In genomic region chr17:42342242-42343008, GRCh38 we compare ENCODE assay signal across 9 cellular contexts. TPM values are rescaled to one million over a fixed set of nuclear protein-coding genes. Genes with fewer than 3 reads are reported as not detected.
A peak's percentile ranks its signal among the peaks of the same experiment; 100 is the strongest.
DNase-seq lines count a peak whose midpoint lies in the region; ATAC-seq and TF ChIP-seq lines count a peak whose summit lies in the region.
"Had no signal": no experiment of that assay in that cellular context is flagged by ENCODE, and none has a peak within 500 bp of the region (broad histone marks: within the 10 kb centered on the region; RNA-seq: fewer than 3 reads in every experiment).

No MANE protein-coding gene starts in this region.

- DNase-seq in MCF 10A (ENCODE audit: unreplicated experiment) (no peak), breast epithelium (ENCODE audit: low spot score in 2 of 2) (no peak), Peyer's patch (no peak), brain microvascular endothelial cell (peak; percentile 35), HuH-7.5 (ENCODE audit: low spot score) (no peak)
- peak in 1 of 2 donors; percentile 73 for DNase-seq in stimulated activated effector memory CD8-positive, alpha-beta T cell treated with anti-CD3 and anti-CD28 coated beads, Interleukin-12 subunit alpha, Interleukin-12 subunit beta, amount 100 ng/mL, for 72 hours (ENCODE audit: low spot score in 2 of 2)

- CTCF ChIA-PET in MCF 10A (lab: Yijun Ruan, JAX) = interaction anchor here (0.6 kb wide), 1 partner anchor 141 kb away, joined by 4 read pairs; no protein-coding TSS in a partner anchor

- intact Hi-C loops in MCF 10A (cut with micrococcal nuclease) (no loop called here), breast epithelium (cut with DNase I; ENCODE audit: low total_unique reads) (no loop called here)

- POLR2A ChIA-PET in MCF 10A (lab: Yijun Ruan, JAX) = interaction anchor here (0.7 kb wide), 1 partner anchor 60 kb away, joined by 4 read pairs; no protein-coding TSS in a partner anchor

- H3K4me3 ChIP-seq in breast epithelium (no peak overlapping the region), Peyer's patch (no peak overlapping the region), brain microvascular endothelial cell (ENCODE audit: low read depth, low read length) (no peak overlapping the region)
- H3K4me3 ChIP-seq: BLaER1 treated with 17β-estradiol and CSF1 and Interleukin-3, amounts not matched to agents 10 nM and 100 nM had no signal

- no peak for TF ChIP-seq POLR2A in breast epithelium (IDR thresholded peaks at IDR 0.05)
- no peak for TF ChIP-seq POLR2A in Peyer's patch (IDR thresholded peaks at IDR 0.05)

- in situ Hi-C loops in brain microvascular endothelial cell (cut with HindIII; ENCODE audit: low pct_ligation_motif_present, low sequenced_read_pairs) = no loop called here

- peaks cover 5% of the 10 kb centered on the region for H3K4me1 Mint-ChIP-seq in MCF 10A (ENCODE audit: insufficient read depth, unreplicated experiment)
- peaks cover 57% of the 10 kb centered on the region for H3K4me1 Mint-ChIP-seq in stimulated activated effector memory CD8-positive, alpha-beta T cell treated with anti-CD3 and anti-CD28 coated beads, Interleukin-12 subunit alpha, Interleukin-12 subunit beta, amount 100 ng/mL, for 72 hours

- H3K27ac Mint-ChIP-seq in MCF 10A (ENCODE audit: low read depth, unreplicated experiment) = no peak overlapping the region
- H3K27ac Mint-ChIP-seq in stimulated activated effector memory CD8-positive, alpha-beta T cell treated with anti-CD3 and anti-CD28 coated beads, Interleukin-12 subunit alpha, Interleukin-12 subunit beta, amount 100 ng/mL, for 72 hours = peak overlapping the region; percentile 93

- H3K27me3 Mint-ChIP-seq in MCF 10A (ENCODE audit: insufficient read depth, unreplicated experiment) = no peaks in the 10 kb centered on the region

- no peaks in the 10 kb centered on the region for H3K9me3 Mint-ChIP-seq in MCF 10A (ENCODE audit: unreplicated experiment)
- no peaks in the 10 kb centered on the region for H3K9me3 Mint-ChIP-seq in stimulated activated effector memory CD8-positive, alpha-beta T cell treated with anti-CD3 and anti-CD28 coated beads, Interleukin-12 subunit alpha, Interleukin-12 subunit beta, amount 100 ng/mL, for 72 hours

- TSS peak; percentile 8 for BruUV-seq in MCF 10A (replicated peaks; lab: Mats Ljungman, UMichigan)

- H3K36me3 Mint-ChIP-seq in MCF 10A (ENCODE audit: insufficient read depth, unreplicated experiment) = peaks cover 94% of the 10 kb centered on the region
- peaks cover 96% of the 10 kb centered on the region for H3K36me3 Mint-ChIP-seq in stimulated activated effector memory CD8-positive, alpha-beta T cell treated with anti-CD3 and anti-CD28 coated beads, Interleukin-12 subunit alpha, Interleukin-12 subunit beta, amount 100 ng/mL, for 72 hours

- no peak for TF ChIP-seq CTCF in MCF 10A (IDR thresholded peaks at IDR 0.05; ENCODE audit: unreplicated experiment)
- TF ChIP-seq CTCF in breast epithelium (IDR thresholded peaks at IDR 0.05) = no peak
- TF ChIP-seq CTCF in Peyer's patch (IDR thresholded peaks at IDR 0.05) = no peak
- TF ChIP-seq CTCF in brain microvascular endothelial cell (IDR thresholded peaks at IDR 0.05; ENCODE audit: low read depth, low read length, missing control alignments) = no peak

- H3K27me3 ChIP-seq in breast epithelium (no peaks in the 10 kb centered on the region), Peyer's patch (no peaks in the 10 kb centered on the region), brain microvascular endothelial cell (replicated peaks) (no peaks in the 10 kb centered on the region)
- H3K27me3 ChIP-seq: BLaER1 treated with 17β-estradiol and CSF1 and Interleukin-3, amounts not matched to agents 10 nM and 100 nM had no signal

- no peak overlapping the region for H3K27ac ChIP-seq in breast epithelium
- H3K27ac ChIP-seq in Peyer's patch = peak overlapping the region; percentile 2 to 55 (median 19)
- H3K27ac ChIP-seq in brain microvascular endothelial cell = no peak overlapping the region
- H3K27ac ChIP-seq: BLaER1 treated with 17β-estradiol and CSF1 and Interleukin-3, amounts not matched to agents 10 nM and 100 nM had no signal

- H3K36me3 ChIP-seq in breast epithelium (no peaks in the 10 kb centered on the region), Peyer's patch (peaks cover 0 to 81% (median 0%) of the 10 kb centered on the region in 3 donors), brain microvascular endothelial cell (replicated peaks) (peaks cover 43% of the 10 kb centered on the region)

- H3K9me3 ChIP-seq in breast epithelium (no peaks in the 10 kb centered on the region), Peyer's patch (no peaks in the 10 kb centered on the region)
- H3K9me3 ChIP-seq: BLaER1 treated with 17β-estradiol and CSF1 and Interleukin-3, amounts not matched to agents 10 nM and 100 nM had no signal

- H3K4me1 ChIP-seq in breast epithelium (no peaks in the 10 kb centered on the region), Peyer's patch (peaks cover 0 to 4% (median 0%) of the 10 kb centered on the region in 4 donors)

- peak; percentile 90 for ATAC-seq in stimulated activated effector memory CD8-positive, alpha-beta T cell treated with anti-CD3 and anti-CD28 coated beads, Interleukin-12 subunit alpha, Interleukin-12 subunit beta, amount 100 ng/mL, for 72 hours
- no peak for ATAC-seq in HG03039 (IDR thresholded peaks at IDR 0.05; ENCODE audit: unreplicated experiment)
- ATAC-seq in GM18502 (IDR thresholded peaks at IDR 0.05; ENCODE audit: poor library complexity, unreplicated experiment) = no peak

- no peak overlapping the region for H3K4me3 Mint-ChIP-seq in MCF 10A (ENCODE audit: unreplicated experiment)
- peak overlapping the region; percentile 68 for H3K4me3 Mint-ChIP-seq in stimulated activated effector memory CD8-positive, alpha-beta T cell treated with anti-CD3 and anti-CD28 coated beads, Interleukin-12 subunit alpha, Interleukin-12 subunit beta, amount 100 ng/mL, for 72 hours

RNA-seq across cellular contexts. Expression of gene STAT3, which starts 45.8 kb away (rescaled TPM):
- total RNA-seq in MCF 10A (2022) (89.2 and 115 TPM in 2 replicates), breast epithelium (100 to 1,000 TPM; 193 to 322 (median 238) TPM), Peyer's patch (100 to 1,000 TPM; 178 to 219 (median 191) TPM)

RNA-seq across cellular contexts. Expression of gene STAT5A, which starts 54.1 kb away (rescaled TPM):
- total RNA-seq in MCF 10A (2022) = 1.0 and 1.7 TPM in 2 replicates
- 100 to 1,000 TPM in 1 of 3 donors, 10 to 100 TPM in 2; 72.8 to 363 (median 78.9) TPM for total RNA-seq in breast epithelium
- 10 to 100 TPM; 11.2 to 80.0 (median 34.5) TPM for total RNA-seq in Peyer's patch

Comparison
In these comparisons a context has a peak if more than half of its experiments do, and no peak if none do; other contexts are left out.
1. H3K27ac ChIP-seq: peak in Peyer's patch (4 of 4); none in breast epithelium (0 of 2) and brain microvascular endothelial cell (single experiment).